13 cellular contexts compared by ENCODE assay signal in the genomic region with DNA sequence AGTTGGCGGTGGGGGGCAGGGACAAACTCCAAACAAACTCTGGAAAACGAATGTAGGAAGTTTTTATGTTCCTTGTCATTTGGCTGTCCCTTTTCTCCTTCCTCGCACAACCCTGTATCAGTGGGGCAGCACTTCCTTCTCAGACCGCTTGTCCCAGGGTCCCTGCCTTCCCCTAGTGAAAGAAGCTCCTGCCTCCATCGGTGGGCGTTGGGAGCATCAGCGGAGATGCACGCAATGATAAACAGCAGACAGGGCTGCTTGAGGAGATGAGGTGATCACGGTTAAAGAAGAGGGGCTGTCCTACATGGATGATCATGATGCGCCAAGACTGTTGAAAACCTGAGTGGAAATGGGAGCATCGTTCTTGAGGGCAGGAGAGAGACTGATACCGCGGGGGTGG. TPM values are rescaled to one million over a fixed set of nuclear protein-coding genes. Genes with fewer than 3 reads are reported as not detected.
DNase-seq lines count a peak whose midpoint lies in the region; ATAC-seq, FAIRE-seq and TF ChIP-seq lines count a peak whose summit lies in the region.
"Had no signal": no experiment of that assay in that cellular context is flagged by ENCODE, and none has a peak within 500 bp of the region (broad histone marks: within the 10 kb centered on the region; RNA-seq: fewer than 3 reads in every experiment).

No MANE protein-coding gene starts in this region.

- H3K9ac ChIP-seq in neural progenitor cell = no peak overlapping the region

- H4K20me1 ChIP-seq in neural progenitor cell (ENCODE audit: low read depth) = no peaks in the 10 kb centered on the region

- no peaks in the 10 kb centered on the region for H3K79me2 ChIP-seq in neural progenitor cell (ENCODE audit: low read depth)

- no peak overlapping the region for H3K4me3 Mint-ChIP-seq in T-helper 17 cell
- H3K4me3 Mint-ChIP-seq in neural progenitor cell = no peak overlapping the region
- H3K4me3 Mint-ChIP-seq: stimulated activated memory B cell treated with anti-CD40 and anti-IgM and Interleukin-4, amounts not matched to agents 10 μg/mL and 1 μg/mL and 100 μg/mL, for 72 hours had no signal

- no peak for DNase-seq in T-helper 17 cell
- peak; percentile 22 for DNase-seq in fibroblast of the aortic adventitia (ENCODE audit: low read depth)
- DNase-seq in neural progenitor cell (ENCODE audit: low spot score) = no peak
- DNase-seq in stimulated activated CD4-positive, alpha-beta T cell treated with anti-CD3 and anti-CD28 coated beads, Interleukin-12 subunit alpha, Interleukin-12 subunit beta, amount 100 ng/mL, for 4 hours = no peak
- DNase-seq in H54 (ENCODE audit: insufficient read length, low spot score) = no peak
- DNase-seq in putamen (ENCODE audit: low spot score) = no peak
- DNase-seq: activated T-cell treated with anti-CD3 and anti-CD28 coated beads, Interleukin-2, amount 50 U/mL, for 48 hours; NCI-H2171; RPMI8226 had no signal

- H3K9me3 ChIP-seq in T-helper 17 cell (ENCODE audit: control insufficient read depth, low read length, poor library complexity, severe bottlenecking) = no peaks in the 10 kb centered on the region
- no peaks in the 10 kb centered on the region for H3K9me3 ChIP-seq in neural progenitor cell (ENCODE audit: low read depth)

- H3K27ac Mint-ChIP-seq in T-helper 17 cell (peak overlapping the region; percentile 24), neural progenitor cell (peak overlapping the region; percentile 7)
- H3K27ac Mint-ChIP-seq: stimulated activated memory B cell treated with anti-CD40 and anti-IgM and Interleukin-4, amounts not matched to agents 10 μg/mL and 1 μg/mL and 100 μg/mL, for 72 hours had no signal

- no peaks in the 10 kb centered on the region for H3K27me3 ChIP-seq in neural progenitor cell

- no peak for ATAC-seq in T-helper 17 cell
- ATAC-seq in GM18498 (IDR thresholded peaks at IDR 0.05; ENCODE audit: unreplicated experiment) = no peak
- ATAC-seq: stimulated activated memory B cell treated with anti-CD40 and anti-IgM and Interleukin-4, amounts not matched to agents 10 μg/mL and 1 μg/mL and 100 μg/mL, for 72 hours had no signal

- H3K4me3 ChIP-seq in fibroblast of the aortic adventitia (ENCODE audit: low read depth, low read length) (peak overlapping the region; percentile 81), neural progenitor cell (no peak overlapping the region), urinary bladder (ENCODE audit: low read depth, low read length) (peak overlapping the region; percentile 36)

- H3K36me3 Mint-ChIP-seq in T-helper 17 cell (ENCODE audit: low read depth) (peaks cover 3% of the 10 kb centered on the region), neural progenitor cell (no peaks in the 10 kb centered on the region)
- H3K36me3 Mint-ChIP-seq: stimulated activated memory B cell treated with anti-CD40 and anti-IgM and Interleukin-4, amounts not matched to agents 10 μg/mL and 1 μg/mL and 100 μg/mL, for 72 hours had no signal

- H3K4me1 ChIP-seq in neural progenitor cell = no peaks in the 10 kb centered on the region
- H3K4me1 ChIP-seq in urinary bladder (ENCODE audit: insufficient read depth) = no peaks in the 10 kb centered on the region

- H3K36me3 ChIP-seq in neural progenitor cell = no peaks in the 10 kb centered on the region
- H3K36me3 ChIP-seq in urinary bladder (ENCODE audit: insufficient read depth) = no peaks in the 10 kb centered on the region
- H3K36me3 ChIP-seq: WERI-Rb-1 had no signal

- H3K27ac ChIP-seq in neural progenitor cell (no peak overlapping the region), urinary bladder (ENCODE audit: low read depth) (peak overlapping the region; percentile 33)
- H3K27ac ChIP-seq: WERI-Rb-1 had no signal

- no peak for FAIRE-seq in H54 (lab: Jason Lieb, UNC)

- no peak for TF ChIP-seq POLR2A in H54 (IDR thresholded peaks at IDR 0.05; ENCODE audit: low read depth, low read length)

- H3K27me3 Mint-ChIP-seq in T-helper 17 cell = peaks cover 46% of the 10 kb centered on the region
- peaks cover 9% of the 10 kb centered on the region for H3K27me3 Mint-ChIP-seq in neural progenitor cell (ENCODE audit: insufficient read depth, low read depth)

- H3K4me2 ChIP-seq in neural progenitor cell = no peak overlapping the region

- H3F3A ChIP-seq in neural progenitor cell (ENCODE audit: low read depth) = no peaks in the 10 kb centered on the region

- peaks cover 4% of the 10 kb centered on the region for H3K4me1 Mint-ChIP-seq in T-helper 17 cell
- peaks cover 6% of the 10 kb centered on the region for H3K4me1 Mint-ChIP-seq in neural progenitor cell
- H3K4me1 Mint-ChIP-seq: stimulated activated memory B cell treated with anti-CD40 and anti-IgM and Interleukin-4, amounts not matched to agents 10 μg/mL and 1 μg/mL and 100 μg/mL, for 72 hours had no signal

- WGBS in urinary bladder = 43% methylated on average over 13 of the region's 13 CpGs

- no peaks in the 10 kb centered on the region for H3K9me3 Mint-ChIP-seq in neural progenitor cell
- H3K9me3 Mint-ChIP-seq: stimulated activated memory B cell treated with anti-CD40 and anti-IgM and Interleukin-4, amounts not matched to agents 10 μg/mL and 1 μg/mL and 100 μg/mL, for 72 hours had no signal

- peak; percentile 27 for TF ChIP-seq CTCF in fibroblast of the aortic adventitia (IDR thresholded peaks at IDR 0.05; ENCODE audit: insufficient read depth, low read length)
- TF ChIP-seq CTCF in neural progenitor cell (IDR thresholded peaks at IDR 0.05) = no peak

- no peak overlapping the region for H2AFZ ChIP-seq in neural progenitor cell (replicated peaks)

RNA-seq across cellular contexts. Expression of a gene that starts 0.6 kb away (rescaled TPM):
- total RNA-seq in T-helper 17 cell (1 to 10 TPM; 2.9 to 3.0 TPM), fibroblast of the aortic adventitia (ENCODE audit: low replicate concordance) (516 and 790 TPM in 2 replicates), neural progenitor cell (ENCODE audit: low replicate concordance) (0.56 and 2.1 TPM in 2 replicates), urinary bladder (196 TPM)
- polyA plus RNA-seq in urinary bladder = 918 TPM

RNA-seq across cellular contexts. Expression of a gene that starts 31.1 kb away (rescaled TPM):
- 1 to 10 TPM; 3.4 to 7.2 TPM for total RNA-seq in T-helper 17 cell
- 237 and 528 TPM in 2 replicates for total RNA-seq in fibroblast of the aortic adventitia (ENCODE audit: low replicate concordance)
- 3.3 and 8.8 TPM in 2 replicates for total RNA-seq in neural progenitor cell (ENCODE audit: low replicate concordance)
- total RNA-seq in urinary bladder = 174 TPM
- 1,192 TPM for polyA plus RNA-seq in urinary bladder

RNA-seq across cellular contexts. Expression of a gene that starts 42.9 kb away (rescaled TPM):
- 10 to 100 TPM; 34.3 to 45.2 TPM for total RNA-seq in T-helper 17 cell
- 5.7 and 10.6 TPM in 2 replicates for total RNA-seq in fibroblast of the aortic adventitia (ENCODE audit: low replicate concordance)
- 18.1 and 32.6 TPM in 2 replicates for total RNA-seq in neural progenitor cell (ENCODE audit: low replicate concordance)
- total RNA-seq in urinary bladder = 20.7 TPM
- polyA plus RNA-seq in urinary bladder = 48.1 TPM

RNA-seq across cellular contexts. Expression of a gene that starts 47.9 kb away (rescaled TPM):
- total RNA-seq in T-helper 17 cell (10 to 100 TPM; 21.4 to 27.2 TPM), fibroblast of the aortic adventitia (ENCODE audit: low replicate concordance) (39.2 and 50.6 TPM in 2 replicates), neural progenitor cell (ENCODE audit: low replicate concordance) (18.3 and 32.2 TPM in 2 replicates), urinary bladder (20.6 TPM)
- 92.2 TPM for polyA plus RNA-seq in urinary bladder

Comparison
In these comparisons a context has a peak if more than half of its experiments do, and no peak if none do; other contexts are left out.
1. RNA of a gene that starts 0.6 kb away (total RNA-seq): 516 to 790 TPM in fibroblast of the aortic adventitia and 196 TPM in urinary bladder (single experiment); 2.9 to 3.0 TPM in T-helper 17 cell and 0.56 to 2.1 TPM in neural progenitor cell; every median in the first group is over 10 times any median in the second.
2. RNA of a gene that starts 31.1 kb away (total RNA-seq): 237 to 528 TPM in fibroblast of the aortic adventitia and 174 TPM in urinary bladder (single experiment); 3.4 to 7.2 TPM in T-helper 17 cell and 3.3 to 8.8 TPM in neural progenitor cell; every median in the first group is over 10 times any median in the second.